In genomic region chr10:112919721-112920120, GRCh38 we compare ENCODE assay signal across 22 cellular contexts. TPM values are rescaled to one million over a fixed set of nuclear protein-coding genes. Genes with fewer than 3 reads are reported as not detected.
DNase-seq lines count a peak whose midpoint lies in the region; ATAC-seq and TF ChIP-seq lines count a peak whose summit lies in the region.
"Had no signal": no experiment of that assay in that cellular context is flagged by ENCODE, and none has a peak within 500 bp of the region (broad histone marks: within the 10 kb centered on the region; RNA-seq: fewer than 3 reads in every experiment).

No MANE protein-coding gene starts in this region.

- H3K36me3 ChIP-seq in breast epithelium (no peaks in the 10 kb centered on the region), colonic mucosa (no peaks in the 10 kb centered on the region)
- H3K36me3 ChIP-seq: heart right ventricle had no signal

- POLR2A ChIA-PET in MCF 10A (lab: Yijun Ruan, JAX), result interaction anchor here (0.6 to 2.0 kb wide), 4 partner anchors 8 to 197 kb away, joined by 3 to 7 read pairs (median 5); no protein-coding TSS in a partner anchor

- no peaks in the 10 kb centered on the region for H3K4me1 ChIP-seq in breast epithelium
- no peaks in the 10 kb centered on the region for H3K4me1 ChIP-seq in colonic mucosa
- H3K4me1 ChIP-seq: heart right ventricle had no signal

- H3K9me3 ChIP-seq in breast epithelium (no peaks in the 10 kb centered on the region), colonic mucosa (no peaks in the 10 kb centered on the region)
- H3K9me3 ChIP-seq: heart right ventricle had no signal

- H3K4me3 ChIP-seq in breast epithelium (no peak overlapping the region), fibroblast of pulmonary artery (replicated peaks; ENCODE audit: low read depth, low read length) (no peak overlapping the region), colonic mucosa (no peak overlapping the region)
- H3K4me3 ChIP-seq: heart right ventricle, lung had no signal

- no peak for TF ChIP-seq POLR2A in breast epithelium (IDR thresholded peaks at IDR 0.05)

- H3K9ac ChIP-seq in colonic mucosa (ENCODE audit: low read depth in 2 of 2, low read length in 2 of 2), result no peak overlapping the region

- no peak overlapping the region for H3K4me3 Mint-ChIP-seq in MCF 10A (ENCODE audit: unreplicated experiment)
- H3K4me3 Mint-ChIP-seq: activated naive CD8-positive, alpha-beta T cell treated with anti-CD3 and anti-CD28 coated beads for 36 hours; dendritic cell treated with granulocyte-macrophage colony-stimulating factor and Interleukin-4, amounts not matched to agents 40 ng/mL and 50 ng/mL, for 4 days; IgD-negative memory B cell; type B pancreatic cell had no signal

- CTCF ChIA-PET in MCF 10A (lab: Yijun Ruan, JAX), result interaction anchor here (1.4 kb wide), 1 partner anchor 141 kb away, joined by 4 read pairs; no protein-coding TSS in a partner anchor

- TF ChIP-seq CTCF in MCF 10A (IDR thresholded peaks at IDR 0.05; ENCODE audit: unreplicated experiment), result no peak
- no peak for TF ChIP-seq CTCF in breast epithelium (IDR thresholded peaks at IDR 0.05)
- TF ChIP-seq CTCF in fibroblast of pulmonary artery (IDR thresholded peaks at IDR 0.05; ENCODE audit: low read length, missing control alignments), result no peak
- TF ChIP-seq CTCF in colonic mucosa (IDR thresholded peaks at IDR 0.05), result no peak

- DNase-seq in MCF 10A (ENCODE audit: unreplicated experiment) (peak; percentile 69), breast epithelium (ENCODE audit: low spot score in 2 of 2) (no peak), fibroblast of pulmonary artery (ENCODE audit: low read depth) (peak; percentile 59), stromal cell of bone marrow (ENCODE audit: low read depth) (peak; percentile 25), colonic mucosa (no peak), NCI-H1436 treated with DMSO at 0.1 percent for 48 hours (lab: John Stamatoyannopoulos, UW) (no peak), ureter (ENCODE audit: low spot score) (no peak)
- DNase-seq: activated naive CD8-positive, alpha-beta T cell treated with anti-CD3 and anti-CD28 coated beads for 36 hours; DMS153; heart right ventricle; NCI-H1436; NCI-H524; nucleus accumbens; SHP77 treated with DMSO at 0.1 percent for 48 hours; stimulated activated CD8-positive, alpha-beta memory T cell treated with anti-CD3 and anti-CD28 coated beads, Interleukin-4, amount 100 ng/mL, for 48 hours had no signal

- peak overlapping the region; percentile 75 for H3K27ac Mint-ChIP-seq in MCF 10A (ENCODE audit: low read depth, unreplicated experiment)
- H3K27ac Mint-ChIP-seq: activated naive CD8-positive, alpha-beta T cell treated with anti-CD3 and anti-CD28 coated beads for 36 hours; dendritic cell treated with granulocyte-macrophage colony-stimulating factor and Interleukin-4, amounts not matched to agents 40 ng/mL and 50 ng/mL, for 4 days; type B pancreatic cell had no signal

- no peaks in the 10 kb centered on the region for H3K27me3 ChIP-seq in breast epithelium
- no peaks in the 10 kb centered on the region for H3K27me3 ChIP-seq in colonic mucosa
- H3K27me3 ChIP-seq: heart right ventricle had no signal

- H3K27me3 Mint-ChIP-seq in MCF 10A (ENCODE audit: insufficient read depth, unreplicated experiment), result no peaks in the 10 kb centered on the region
- H3K27me3 Mint-ChIP-seq: activated naive CD8-positive, alpha-beta T cell treated with anti-CD3 and anti-CD28 coated beads for 36 hours; type B pancreatic cell had no signal

- intact Hi-C loops in MCF 10A (cut with micrococcal nuclease) (no loop called here), breast epithelium (cut with DNase I; ENCODE audit: low total_unique reads) (no loop called here), colonic mucosa (cut with DNase I) (no loop called here)

- no TSS peak for BruUV-seq in MCF 10A (replicated peaks; lab: Mats Ljungman, UMichigan)

- no peaks in the 10 kb centered on the region for H3K36me3 Mint-ChIP-seq in MCF 10A (ENCODE audit: insufficient read depth, unreplicated experiment)
- H3K36me3 Mint-ChIP-seq: activated naive CD8-positive, alpha-beta T cell treated with anti-CD3 and anti-CD28 coated beads for 36 hours; type B pancreatic cell had no signal

- no peaks in the 10 kb centered on the region for H3K9me3 Mint-ChIP-seq in MCF 10A (ENCODE audit: unreplicated experiment)
- H3K9me3 Mint-ChIP-seq: activated naive CD8-positive, alpha-beta T cell treated with anti-CD3 and anti-CD28 coated beads for 36 hours; dendritic cell treated with granulocyte-macrophage colony-stimulating factor and Interleukin-4, amounts not matched to agents 40 ng/mL and 50 ng/mL, for 4 days; type B pancreatic cell had no signal

- H3K27ac ChIP-seq in breast epithelium, result no peak overlapping the region
- no peak overlapping the region for H3K27ac ChIP-seq in colonic mucosa
- H3K27ac ChIP-seq: 22Rv1, heart right ventricle, VCaP had no signal

- H3K4me1 Mint-ChIP-seq in MCF 10A (ENCODE audit: insufficient read depth, unreplicated experiment), result peaks cover 34% of the 10 kb centered on the region
- H3K4me1 Mint-ChIP-seq: activated naive CD8-positive, alpha-beta T cell treated with anti-CD3 and anti-CD28 coated beads for 36 hours; IgD-negative memory B cell had no signal

- peak; percentile 90 for ATAC-seq in SK-N-SH treated with all-trans-retinoic acid at 6 μM for 48 hours
- ATAC-seq: heart right ventricle had no signal

TF ChIP-seq in SK-N-SH treated with all-trans-retinoic acid at 6 μM for 48 hours, 23 proteins besides CTCF, POLR2A, EP300 and RAD21 (continues in another document):
- TF ChIP-seq CREB5 (CRISPR knock-in tag; IDR thresholded peaks at IDR 0.05; ENCODE audit: low read depth) (no peak), RARB (CRISPR knock-in tag; IDR thresholded peaks at IDR 0.05) (no peak), GLIS3 (CRISPR knock-in tag; IDR thresholded peaks at IDR 0.05) (no peak), ZC3H10 (CRISPR knock-in tag; IDR thresholded peaks at IDR 0.05) (no peak), CSRNP3 (CRISPR knock-in tag; IDR thresholded peaks at IDR 0.05) (no peak), ARNTL (CRISPR knock-in tag; IDR thresholded peaks at IDR 0.05; ENCODE audit: borderline replicate concordance, low read depth) (no peak), SNAI2 (CRISPR knock-in tag; IDR thresholded peaks at IDR 0.05) (no peak), ZFP30 (CRISPR knock-in tag; IDR thresholded peaks at IDR 0.05) (no peak), ZFP3 (CRISPR knock-in tag; IDR thresholded peaks at IDR 0.05) (no peak), ZNF70 (CRISPR knock-in tag; IDR thresholded peaks at IDR 0.05) (no peak), POU6F1 (CRISPR knock-in tag; IDR thresholded peaks at IDR 0.05; ENCODE audit: borderline replicate concordance, low read depth) (no peak), TOX (CRISPR knock-in tag; IDR thresholded peaks at IDR 0.05; ENCODE audit: borderline replicate concordance) (no peak)

RNA-seq across cellular contexts. Expression of gene TCF7L2, which starts 30.3 kb away (rescaled TPM):
- 25.2 and 25.7 TPM in 2 replicates for total RNA-seq in MCF 10A (2022)
- 10 to 100 TPM; 33.1 to 44.2 (median 34.1) TPM for total RNA-seq in breast epithelium
- 10 to 100 TPM; 65.1 to 98.9 TPM for total RNA-seq in colonic mucosa
- 52.5 TPM for total RNA-seq in ureter

Comparison
In these comparisons a context has a peak if more than half of its experiments do, and no peak if none do; other contexts are left out.
1. DNase-seq: peak in MCF 10A (single experiment), fibroblast of pulmonary artery (single experiment) and stromal cell of bone marrow (single experiment); none in breast epithelium (0 of 2), colonic mucosa (single experiment), NCI-H1436 treated with DMSO at 0.1 percent for 48 hours (single experiment) and ureter (single experiment).